9 cellular contexts compared by ENCODE assay signal in the genomic region with DNA sequence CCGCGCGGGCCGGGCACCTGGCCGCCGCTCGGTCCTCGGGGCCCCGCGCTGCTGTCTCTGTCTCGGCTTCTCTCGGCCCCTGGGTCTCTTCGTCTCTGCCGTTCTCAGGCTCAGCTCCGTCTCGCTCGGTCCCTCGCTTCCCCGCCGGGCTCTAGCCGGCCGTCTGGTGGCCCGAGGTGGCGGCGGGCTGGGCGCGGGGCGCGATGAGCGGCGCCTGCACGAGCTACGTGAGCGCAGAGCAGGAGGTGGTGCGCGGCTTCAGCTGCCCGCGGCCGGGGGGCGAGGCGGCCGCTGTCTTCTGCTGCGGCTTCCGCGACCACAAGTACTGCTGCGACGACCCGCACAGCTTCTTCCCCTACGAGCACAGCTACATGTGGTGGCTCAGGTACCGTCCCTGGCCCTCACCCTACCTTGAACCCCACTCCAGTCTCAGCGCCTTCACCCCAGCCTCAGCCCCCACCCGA. TPM values are rescaled to one million over a fixed set of nuclear protein-coding genes. Genes with fewer than 3 reads are reported as not detected.
DNase-seq lines count a peak whose midpoint lies in the region; ATAC-seq lines count a peak whose summit lies in the region.
"Had no signal": no experiment of that assay in that cellular context is flagged by ENCODE, and none has a peak within 500 bp of the region (broad histone marks: within the 10 kb centered on the region; RNA-seq: fewer than 3 reads in every experiment).

No MANE protein-coding gene starts in this region.

- no peak overlapping the region for H3K27ac ChIP-seq in muscle layer of duodenum (ENCODE audit: low read length)
- no peak overlapping the region for H3K27ac ChIP-seq in urinary bladder (ENCODE audit: low read depth)

- no peaks in the 10 kb centered on the region for H3K27me3 Mint-ChIP-seq in central memory CD8-positive, alpha-beta T cell

- H3K4me1 Mint-ChIP-seq in central memory CD8-positive, alpha-beta T cell, result peaks cover 75% of the 10 kb centered on the region

- peak overlapping the region; percentile 26 to 56 for H3K4me3 ChIP-seq in muscle layer of duodenum (ENCODE audit: low read depth in 1 of 2, low read length in 2 of 2)
- H3K4me3 ChIP-seq in urinary bladder (ENCODE audit: low read depth, low read length), result peak overlapping the region; percentile 48

- H3K9me3 Mint-ChIP-seq in central memory CD8-positive, alpha-beta T cell, result no peaks in the 10 kb centered on the region

- ATAC-seq in central memory CD8-positive, alpha-beta T cell (replicated peaks; ENCODE audit: extremely low read depth, poor library complexity, severe bottlenecking), result peak; percentile 2
- ATAC-seq in HG03520 (IDR thresholded peaks at IDR 0.05; ENCODE audit: unreplicated experiment) (no peak), HG02870 (IDR thresholded peaks at IDR 0.05; ENCODE audit: unreplicated experiment) (no peak), GM18907 (IDR thresholded peaks at IDR 0.05; ENCODE audit: unreplicated experiment) (no peak)

- peak overlapping the region; percentile 89 for H3K4me3 Mint-ChIP-seq in central memory CD8-positive, alpha-beta T cell

- DNase-seq in EL (peak; percentile 18), T-helper 1 cell (peak in 4 of 5 donors; percentile 18 to 32 (median 20))
- DNase-seq in central memory CD8-positive, alpha-beta T cell (ENCODE audit: low spot score in 2 of 2), result peak in 1 of 2 donors; percentile 18

- peaks cover 32% of the 10 kb centered on the region for H3K36me3 Mint-ChIP-seq in central memory CD8-positive, alpha-beta T cell (ENCODE audit: insufficient read depth)

- 6% methylated on average over 52 of the region's 52 CpGs for WGBS in urinary bladder

- H3K4me1 ChIP-seq in muscle layer of duodenum (ENCODE audit: control insufficient read depth in 1 of 2, insufficient read depth in 2 of 2, low read length in 2 of 2), result peaks cover 0 to 12% of the 10 kb centered on the region in 2 donors
- no peaks in the 10 kb centered on the region for H3K4me1 ChIP-seq in urinary bladder (ENCODE audit: insufficient read depth)

- H3K27ac Mint-ChIP-seq in central memory CD8-positive, alpha-beta T cell (ENCODE audit: low read depth), result peak overlapping the region; percentile 98

- H3K27me3 ChIP-seq in muscle layer of duodenum (ENCODE audit: low read depth, low read length), result peaks cover 14% of the 10 kb centered on the region

- H3K9me3 ChIP-seq in muscle layer of duodenum (ENCODE audit: control insufficient read depth in 1 of 2, low read length in 2 of 2), result no peaks in the 10 kb centered on the region

- no peaks in the 10 kb centered on the region for H3K36me3 ChIP-seq in muscle layer of duodenum (ENCODE audit: control insufficient read depth in 1 of 2, insufficient read depth in 2 of 2, low read length in 2 of 2)
- H3K36me3 ChIP-seq in urinary bladder (ENCODE audit: insufficient read depth), result no peaks in the 10 kb centered on the region

RNA-seq across cellular contexts. Expression of gene SHISAL2A, which starts 0.4 kb away (rescaled TPM):
- total RNA-seq in urinary bladder, result not detected
- 0.20 TPM for polyA plus RNA-seq in urinary bladder
- total RNA-seq: HT1080 had no signal

RNA-seq across cellular contexts. Expression of gene GPX7, which starts 31.2 kb away (rescaled TPM):
- 55.4 TPM for total RNA-seq in urinary bladder
- 19.5 TPM for polyA plus RNA-seq in urinary bladder
- total RNA-seq: HT1080 had no signal
